Comparison of ENCODE assay signal across 19 cellular contexts in the genomic region with DNA sequence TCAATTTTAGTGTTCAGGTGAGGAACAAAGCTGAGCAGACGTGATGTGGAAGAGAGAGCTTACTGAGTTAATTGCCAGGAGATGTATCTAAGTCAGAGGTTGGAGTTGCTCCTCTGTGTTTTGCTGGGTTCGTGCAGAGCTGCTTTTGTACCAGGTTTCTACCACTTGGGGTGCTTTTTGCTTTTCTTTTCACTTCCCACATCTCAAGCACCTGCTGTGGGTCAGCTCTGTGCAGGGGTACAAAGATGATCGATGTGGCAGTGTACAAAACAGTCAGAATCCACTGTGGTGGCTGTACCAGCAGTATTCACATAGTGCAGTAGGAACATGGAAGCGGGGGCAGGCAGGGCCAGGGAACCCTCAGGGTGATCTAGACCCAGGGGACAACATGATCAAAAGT.
"Had no signal": no experiment of that assay in that cellular context is flagged by ENCODE, and none has a peak within 500 bp of the region (broad histone marks: within the 10 kb centered on the region; RNA-seq: fewer than 3 reads in every experiment).

No MANE protein-coding gene starts in this region.

- H3K4me2 ChIP-seq: smooth muscle cell had no signal

- H3K27me3 Mint-ChIP-seq: activated CD4-positive, alpha-beta T cell treated with anti-CD3 and anti-CD28 coated beads, Interleukin-2, amount 10 ng/mL, durations not matched to agents 24 days and 14 days; activated naive CD4-positive, alpha-beta T cell treated with anti-CD3 and anti-CD28 coated beads, Interleukin-2, amount 10 ng/mL, durations not matched to agents 7 days and 5 days; natural killer cell treated with Interleukin-12 subunit alpha and Interleukin-12 subunit beta and Interleukin-15 and Interleukin-18, amount 100 ng/mL, for 72 hours; stimulated activated naive CD8-positive, alpha-beta T cell treated with anti-CD3 and anti-CD28 coated beads, Interleukin-15, amount 100 ng/mL, for 72 hours had no signal

- DNase-seq: activated CD4-positive, alpha-beta T cell treated with anti-CD3 and anti-CD28 coated beads, Interleukin-2, amount 10 ng/mL, durations not matched to agents 24 days and 14 days; activated CD4-positive, CD25-positive, alpha-beta regulatory T cell; activated naive CD4-positive, alpha-beta T cell treated with anti-CD3 and anti-CD28 coated beads, Interleukin-2, amount 10 ng/mL, durations not matched to agents 7 days and 5 days; body of pancreas; central memory CD4-positive, alpha-beta T cell; esophagus squamous epithelium; hypothalamus; kidney; left ventricle myocardium superior; mesenchymal stem cell; right cardiac atrium; stimulated activated naive CD8-positive, alpha-beta T cell treated with anti-CD3 and anti-CD28 coated beads, Interleukin-15, amount 100 ng/mL, for 72 hours; T-helper 2 cell; upper lobe of left lung had no signal

- H3K36me3 ChIP-seq: prostate gland had no signal

- H3K9me3 Mint-ChIP-seq: activated CD4-positive, alpha-beta T cell treated with anti-CD3 and anti-CD28 coated beads, Interleukin-2, amount 10 ng/mL, durations not matched to agents 24 days and 14 days; activated naive CD4-positive, alpha-beta T cell treated with anti-CD3 and anti-CD28 coated beads, Interleukin-2, amount 10 ng/mL, durations not matched to agents 7 days and 5 days; activated T-helper 1 cell treated with anti-CD3 and anti-CD28 coated beads, Interleukin-12 subunit alpha, Interleukin-12 subunit beta, Interleukin-2, Interleukin-4 antibody, amounts not matched to agents 30 ng/mL and 10 ng/mL and 1 ng/mL, durations not matched to agents 14 hours and 24 hours and 36 hours; natural killer cell treated with Interleukin-12 subunit alpha and Interleukin-12 subunit beta and Interleukin-15 and Interleukin-18, amount 100 ng/mL, for 72 hours; stimulated activated naive CD8-positive, alpha-beta T cell treated with anti-CD3 and anti-CD28 coated beads, Interleukin-15, amount 100 ng/mL, for 72 hours had no signal

- H3K27ac Mint-ChIP-seq: activated CD4-positive, alpha-beta T cell treated with anti-CD3 and anti-CD28 coated beads, Interleukin-2, amount 10 ng/mL, durations not matched to agents 24 days and 14 days; activated naive CD4-positive, alpha-beta T cell treated with anti-CD3 and anti-CD28 coated beads, Interleukin-2, amount 10 ng/mL, durations not matched to agents 7 days and 5 days; activated T-helper 1 cell treated with anti-CD3 and anti-CD28 coated beads, Interleukin-12 subunit alpha, Interleukin-12 subunit beta, Interleukin-2, Interleukin-4 antibody, amounts not matched to agents 30 ng/mL and 10 ng/mL and 1 ng/mL, durations not matched to agents 14 hours and 24 hours and 36 hours; natural killer cell treated with Interleukin-12 subunit alpha and Interleukin-12 subunit beta and Interleukin-15 and Interleukin-18, amount 100 ng/mL, for 72 hours had no signal

- H3K27ac ChIP-seq: body of pancreas, coronary artery, esophagus squamous epithelium, prostate gland, upper lobe of left lung had no signal

- H3K36me3 Mint-ChIP-seq: natural killer cell treated with Interleukin-12 subunit alpha and Interleukin-12 subunit beta and Interleukin-15 and Interleukin-18, amount 100 ng/mL, for 72 hours had no signal

- H3K9me3 ChIP-seq: body of pancreas, esophagus squamous epithelium, prostate gland, upper lobe of left lung had no signal

- H3K4me3 ChIP-seq: body of pancreas, coronary artery, esophagus squamous epithelium, prostate gland, smooth muscle cell, upper lobe of left lung had no signal

- H3K27me3 ChIP-seq: body of pancreas, esophagus squamous epithelium, upper lobe of left lung had no signal

- H3K4me1 ChIP-seq: body of pancreas, prostate gland, upper lobe of left lung had no signal

- H3K4me3 Mint-ChIP-seq: activated CD4-positive, alpha-beta T cell treated with anti-CD3 and anti-CD28 coated beads, Interleukin-2, amount 10 ng/mL, durations not matched to agents 24 days and 14 days; activated naive CD4-positive, alpha-beta T cell treated with anti-CD3 and anti-CD28 coated beads, Interleukin-2, amount 10 ng/mL, durations not matched to agents 7 days and 5 days; activated T-helper 1 cell treated with anti-CD3 and anti-CD28 coated beads, Interleukin-12 subunit alpha, Interleukin-12 subunit beta, Interleukin-2, Interleukin-4 antibody, amounts not matched to agents 30 ng/mL and 10 ng/mL and 1 ng/mL, durations not matched to agents 14 hours and 24 hours and 36 hours; natural killer cell treated with Interleukin-12 subunit alpha and Interleukin-12 subunit beta and Interleukin-15 and Interleukin-18, amount 100 ng/mL, for 72 hours; stimulated activated naive CD8-positive, alpha-beta T cell treated with anti-CD3 and anti-CD28 coated beads, Interleukin-15, amount 100 ng/mL, for 72 hours had no signal
